Comparison of ENCODE assay signal across 16 cellular contexts in genomic region chr3:129417354-129417753, GRCh38. TPM values are rescaled to one million over a fixed set of nuclear protein-coding genes. Genes with fewer than 3 reads are reported as not detected.
DNase-seq lines count a peak whose midpoint lies in the region; ATAC-seq, FAIRE-seq and TF ChIP-seq lines count a peak whose summit lies in the region.
"Had no signal": no experiment of that assay in that cellular context is flagged by ENCODE, and none has a peak within 500 bp of the region (broad histone marks: within the 10 kb centered on the region; RNA-seq: fewer than 3 reads in every experiment).

No MANE protein-coding gene starts in this region.

- ATAC-seq in heart left ventricle (peak; percentile 45 to 85 (median 56)), GM18868 (IDR thresholded peaks at IDR 0.05; ENCODE audit: unreplicated experiment) (no peak), GM18873 (IDR thresholded peaks at IDR 0.05; ENCODE audit: low FRiP score, unreplicated experiment) (no peak), HG02852 (IDR thresholded peaks at IDR 0.05; ENCODE audit: unreplicated experiment) (no peak), GM18907 (IDR thresholded peaks at IDR 0.05; ENCODE audit: unreplicated experiment) (no peak)

- no peak overlapping the region for H3K27ac Mint-ChIP-seq in astrocyte (ENCODE audit: unreplicated experiment)
- H3K27ac Mint-ChIP-seq: activated T-helper 1 cell treated with anti-CD3 and anti-CD28 coated beads, Interleukin-12 subunit alpha, Interleukin-12 subunit beta, Interleukin-2, Interleukin-4 antibody, amounts not matched to agents 30 ng/mL and 10 ng/mL and 1 ng/mL, durations not matched to agents 14 hours and 24 hours and 36 hours; dendritic cell treated with granulocyte-macrophage colony-stimulating factor and Interleukin-4, amounts not matched to agents 40 ng/mL and 50 ng/mL, for 4 days had no signal

- no peak overlapping the region for H2AFZ ChIP-seq in astrocyte (ENCODE audit: low read depth, low read length)

- peaks cover 3% of the 10 kb centered on the region for H3K27me3 Mint-ChIP-seq in astrocyte (ENCODE audit: low read depth, unreplicated experiment)
- H3K27me3 Mint-ChIP-seq: dendritic cell treated with granulocyte-macrophage colony-stimulating factor and Interleukin-4, amounts not matched to agents 40 ng/mL and 50 ng/mL, for 4 days had no signal

- no peak overlapping the region for H3K27ac ChIP-seq in astrocyte (ENCODE audit: low read depth, low read length)
- peak overlapping the region in 10 of 12 donors; percentile 4 to 84 (median 45) for H3K27ac ChIP-seq in heart left ventricle
- H3K27ac ChIP-seq: HL-60 had no signal

- no peak overlapping the region for H3K4me3 ChIP-seq in astrocyte (ENCODE audit: insufficient read depth, low read depth, low read length)
- no peak overlapping the region for H3K4me3 ChIP-seq in heart left ventricle

- in situ Hi-C loops in KBM-7 (cut with MboI; ENCODE audit: low pct_unique_long_range_greater_than_20kb, low sequenced_read_pairs) = no loop called here

- H3K4me1 Mint-ChIP-seq in astrocyte (ENCODE audit: low read depth, unreplicated experiment) = peaks cover 21% of the 10 kb centered on the region

- no peaks in the 10 kb centered on the region for H3K9me3 ChIP-seq in astrocyte (ENCODE audit: insufficient read depth, low read depth, low read length)
- H3K9me3 ChIP-seq in heart left ventricle = peaks cover 0 to 3% (median 0%) of the 10 kb centered on the region in 12 donors

- FAIRE-seq in astrocyte (lab: Jason Lieb, UNC) = no peak

- H3K9ac ChIP-seq in astrocyte (ENCODE audit: low read length) = no peak overlapping the region

- H3K4me1 ChIP-seq in astrocyte (ENCODE audit: insufficient read depth, low read length) (peaks cover 24% of the 10 kb centered on the region), heart left ventricle (peaks cover 0 to 42% (median 21%) of the 10 kb centered on the region in 12 donors)

- no peaks in the 10 kb centered on the region for H3K36me3 ChIP-seq in astrocyte (ENCODE audit: insufficient read depth, low read length)
- no peaks in the 10 kb centered on the region for H3K36me3 ChIP-seq in heart left ventricle

- WGBS in heart left ventricle, 4 donors = 12 to 49% (median 31%) methylated on average over 1 of the region's 1 CpG

- DNase-seq in KBM-7 (peak; percentile 25), astrocyte (ENCODE audit: low read depth) (peak; percentile 71), heart left ventricle (peak in 1 of 5 donors; percentile 49), pulmonary artery endothelial cell (ENCODE audit: low read depth, low spot score) (peak; percentile 75)
- DNase-seq: amniotic stem cell, DMS79, Karpas-422, NCI-H187 treated with DMSO at 0.1 percent for 48 hours, NCI-H526 had no signal

- no peaks in the 10 kb centered on the region for H4K20me1 ChIP-seq in astrocyte (ENCODE audit: insufficient read depth, low read length)

- intact Hi-C loops in heart left ventricle (cut with DNase I) = no loop called here

- no peak overlapping the region for H3K4me2 ChIP-seq in astrocyte (ENCODE audit: low read length)

- H3K27me3 ChIP-seq in astrocyte (ENCODE audit: insufficient read depth, low read length) (peaks cover 3% of the 10 kb centered on the region), heart left ventricle (no peaks in the 10 kb centered on the region)

- no peaks in the 10 kb centered on the region for H3K9me3 Mint-ChIP-seq in astrocyte (ENCODE audit: unreplicated experiment)
- H3K9me3 Mint-ChIP-seq: activated T-helper 1 cell treated with anti-CD3 and anti-CD28 coated beads, Interleukin-12 subunit alpha, Interleukin-12 subunit beta, Interleukin-2, Interleukin-4 antibody, amounts not matched to agents 30 ng/mL and 10 ng/mL and 1 ng/mL, durations not matched to agents 14 hours and 24 hours and 36 hours; dendritic cell treated with granulocyte-macrophage colony-stimulating factor and Interleukin-4, amounts not matched to agents 40 ng/mL and 50 ng/mL, for 4 days had no signal

- no peaks in the 10 kb centered on the region for H3K36me3 Mint-ChIP-seq in astrocyte (ENCODE audit: low read depth, unreplicated experiment)

- TF ChIP-seq POLR2A in heart left ventricle (IDR thresholded peaks at IDR 0.05) = no peak

- no peak overlapping the region for H3K4me3 Mint-ChIP-seq in astrocyte (ENCODE audit: unreplicated experiment)
- H3K4me3 Mint-ChIP-seq: activated T-helper 1 cell treated with anti-CD3 and anti-CD28 coated beads, Interleukin-12 subunit alpha, Interleukin-12 subunit beta, Interleukin-2, Interleukin-4 antibody, amounts not matched to agents 30 ng/mL and 10 ng/mL and 1 ng/mL, durations not matched to agents 14 hours and 24 hours and 36 hours; dendritic cell treated with granulocyte-macrophage colony-stimulating factor and Interleukin-4, amounts not matched to agents 40 ng/mL and 50 ng/mL, for 4 days had no signal

- TF ChIP-seq CTCF in astrocyte (IDR thresholded peaks at IDR 0.05; ENCODE audit: insufficient read depth, low read depth, low read length) (no peak), heart left ventricle (IDR thresholded peaks at IDR 0.05) (no peak)

- H3K79me2 ChIP-seq in astrocyte (ENCODE audit: insufficient read depth, low read length) = no peaks in the 10 kb centered on the region

RNA-seq across cellular contexts. Expression of gene EFCAB12, which starts 11.1 kb away (rescaled TPM):
- 0.14 and 0.26 TPM in 2 replicates for total RNA-seq in astrocyte
- total RNA-seq in heart left ventricle = under 1 TPM in 4 of 9 donors, not detected in 5; 0.09 to 0.20 (median 0.14) TPM
- under 1 TPM; 0.07 to 0.11 TPM for polyA plus RNA-seq in heart left ventricle
- total RNA-seq in pulmonary artery endothelial cell = under 0.01 TPM in 1 of 2 replicates, not detected in the other

RNA-seq across cellular contexts. Expression of gene MBD4, which starts 22.4 kb away (rescaled TPM):
- 22.3 and 22.8 TPM in 2 replicates for total RNA-seq in astrocyte
- total RNA-seq in heart left ventricle = 10 to 100 TPM; 13.0 to 26.7 (median 20.6) TPM
- polyA plus RNA-seq in heart left ventricle = 10 to 100 TPM; 10.8 to 42.3 TPM
- 20.0 and 29.6 TPM in 2 replicates for total RNA-seq in pulmonary artery endothelial cell

RNA-seq across cellular contexts. Expression of gene IFT122, which starts 22.7 kb away (rescaled TPM):
- total RNA-seq in astrocyte (17.7 and 19.9 TPM in 2 replicates), heart left ventricle (10 to 100 TPM; 13.1 to 34.2 (median 16.6) TPM), pulmonary artery endothelial cell (22.0 and 26.7 TPM in 2 replicates)
- 10 to 100 TPM in 1 of 2 donors, 1 to 10 TPM in 1; 7.2 to 25.2 TPM for polyA plus RNA-seq in heart left ventricle

Comparison
In these comparisons a context has a peak if more than half of its experiments do, and no peak if none do; other contexts are left out.
1. ATAC-seq: peak in heart left ventricle (4 of 4); none in GM18868 (single experiment), GM18873 (single experiment), HG02852 (single experiment) and GM18907 (single experiment).